Comparison of ENCODE assay signal across 1 cellular context in the genomic region with DNA sequence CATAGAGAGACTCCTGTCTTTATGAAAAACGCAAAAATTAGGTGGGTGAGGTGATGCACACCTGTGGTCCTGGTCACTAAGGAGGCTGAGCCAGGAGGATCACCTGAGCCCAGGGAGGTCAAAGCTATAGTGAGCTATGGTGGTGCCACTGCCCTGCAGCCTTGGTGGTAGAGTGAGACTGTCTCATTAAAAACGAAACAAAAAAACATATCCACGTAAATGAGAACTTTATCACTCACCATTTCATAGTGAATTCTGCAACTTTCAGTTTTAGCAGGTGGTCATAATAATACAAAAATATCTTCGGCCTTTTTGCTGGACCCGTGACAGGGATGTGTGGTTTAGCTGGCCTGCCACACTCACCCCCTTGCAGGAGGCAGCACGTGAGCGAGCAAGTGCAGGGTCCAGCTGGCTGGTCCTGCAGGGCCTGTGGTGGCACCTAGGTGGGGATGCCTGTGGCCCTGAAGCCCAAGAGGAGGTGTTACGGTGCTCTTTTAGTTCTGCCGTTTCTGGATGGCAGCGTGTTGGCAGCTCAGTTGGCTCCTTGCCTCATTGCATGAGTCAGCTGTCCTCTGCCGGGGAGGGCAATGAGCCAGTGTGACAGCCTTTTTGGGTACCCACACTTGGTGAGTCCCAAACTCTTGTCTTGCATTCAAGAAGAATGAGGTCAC.
TF ChIP-seq lines count a peak whose summit lies in the region.

No MANE protein-coding gene starts in this region.

TF ChIP-seq in GM23338, 12 proteins besides CTCF, POLR2A, EP300 and RAD21 (continued from another document):
- TF ChIP-seq, protein P1, sequence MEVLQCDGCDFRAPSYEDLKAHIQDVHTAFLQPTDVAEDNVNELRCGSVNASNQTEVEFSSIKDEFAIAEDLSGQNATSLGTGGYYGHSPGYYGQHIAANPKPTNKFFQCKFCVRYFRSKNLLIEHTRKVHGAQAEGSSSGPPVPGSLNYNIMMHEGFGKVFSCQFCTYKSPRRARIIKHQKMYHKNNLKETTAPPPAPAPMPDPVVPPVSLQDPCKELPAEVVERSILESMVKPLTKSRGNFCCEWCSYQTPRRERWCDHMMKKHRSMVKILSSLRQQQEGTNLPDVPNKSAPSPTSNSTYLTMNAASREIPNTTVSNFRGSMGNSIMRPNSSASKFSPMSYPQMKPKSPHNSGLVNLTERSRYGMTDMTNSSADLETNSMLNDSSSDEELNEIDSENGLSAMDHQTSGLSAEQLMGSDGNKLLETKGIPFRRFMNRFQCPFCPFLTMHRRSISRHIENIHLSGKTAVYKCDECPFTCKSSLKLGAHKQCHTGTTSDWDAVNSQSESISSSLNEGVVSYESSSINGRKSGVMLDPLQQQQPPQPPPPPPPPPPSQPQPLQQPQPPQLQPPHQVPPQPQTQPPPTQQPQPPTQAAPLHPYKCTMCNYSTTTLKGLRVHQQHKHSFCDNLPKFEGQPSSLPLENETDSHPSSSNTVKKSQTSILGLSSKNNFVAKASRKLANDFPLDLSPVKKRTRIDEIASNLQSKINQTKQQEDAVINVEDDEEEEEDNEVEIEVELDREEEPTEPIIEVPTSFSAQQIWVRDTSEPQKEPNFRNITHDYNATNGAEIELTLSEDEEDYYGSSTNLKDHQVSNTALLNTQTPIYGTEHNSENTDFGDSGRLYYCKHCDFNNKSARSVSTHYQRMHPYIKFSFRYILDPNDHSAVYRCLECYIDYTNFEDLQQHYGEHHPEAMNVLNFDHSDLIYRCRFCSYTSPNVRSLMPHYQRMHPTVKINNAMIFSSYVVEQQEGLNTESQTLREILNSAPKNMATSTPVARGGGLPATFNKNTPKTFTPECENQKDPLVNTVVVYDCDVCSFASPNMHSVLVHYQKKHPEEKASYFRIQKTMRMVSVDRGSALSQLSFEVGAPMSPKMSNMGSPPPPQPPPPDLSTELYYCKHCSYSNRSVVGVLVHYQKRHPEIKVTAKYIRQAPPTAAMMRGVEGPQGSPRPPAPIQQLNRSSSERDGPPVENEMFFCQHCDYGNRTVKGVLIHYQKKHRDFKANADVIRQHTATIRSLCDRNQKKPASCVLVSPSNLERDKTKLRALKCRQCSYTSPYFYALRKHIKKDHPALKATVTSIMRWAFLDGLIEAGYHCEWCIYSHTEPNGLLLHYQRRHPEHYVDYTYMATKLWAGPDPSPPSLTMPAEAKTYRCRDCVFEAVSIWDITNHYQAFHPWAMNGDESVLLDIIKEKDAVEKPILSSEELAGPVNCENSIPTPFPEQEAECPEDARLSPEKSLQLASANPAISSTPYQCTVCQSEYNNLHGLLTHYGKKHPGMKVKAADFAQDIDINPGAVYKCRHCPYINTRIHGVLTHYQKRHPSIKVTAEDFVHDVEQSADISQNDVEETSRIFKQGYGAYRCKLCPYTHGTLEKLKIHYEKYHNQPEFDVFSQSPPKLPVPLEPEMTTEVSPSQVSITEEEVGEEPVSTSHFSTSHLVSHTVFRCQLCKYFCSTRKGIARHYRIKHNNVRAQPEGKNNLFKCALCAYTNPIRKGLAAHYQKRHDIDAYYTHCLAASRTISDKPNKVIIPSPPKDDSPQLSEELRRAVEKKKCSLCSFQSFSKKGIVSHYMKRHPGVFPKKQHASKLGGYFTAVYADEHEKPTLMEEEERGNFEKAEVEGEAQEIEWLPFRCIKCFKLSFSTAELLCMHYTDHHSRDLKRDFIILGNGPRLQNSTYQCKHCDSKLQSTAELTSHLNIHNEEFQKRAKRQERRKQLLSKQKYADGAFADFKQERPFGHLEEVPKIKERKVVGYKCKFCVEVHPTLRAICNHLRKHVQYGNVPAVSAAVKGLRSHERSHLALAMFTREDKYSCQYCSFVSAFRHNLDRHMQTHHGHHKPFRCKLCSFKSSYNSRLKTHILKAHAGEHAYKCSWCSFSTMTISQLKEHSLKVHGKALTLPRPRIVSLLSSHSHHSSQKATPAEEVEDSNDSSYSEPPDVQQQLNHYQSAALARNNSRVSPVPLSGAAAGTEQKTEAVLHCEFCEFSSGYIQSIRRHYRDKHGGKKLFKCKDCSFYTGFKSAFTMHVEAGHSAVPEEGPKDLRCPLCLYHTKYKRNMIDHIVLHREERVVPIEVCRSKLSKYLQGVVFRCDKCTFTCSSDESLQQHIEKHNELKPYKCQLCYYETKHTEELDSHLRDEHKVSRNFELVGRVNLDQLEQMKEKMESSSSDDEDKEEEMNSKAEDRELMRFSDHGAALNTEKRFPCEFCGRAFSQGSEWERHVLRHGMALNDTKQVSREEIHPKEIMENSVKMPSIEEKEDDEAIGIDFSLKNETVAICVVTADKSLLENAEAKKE (CRISPR knock-in tag; IDR thresholded peaks at IDR 0.05), result no peak
- TF ChIP-seq, protein P2, sequence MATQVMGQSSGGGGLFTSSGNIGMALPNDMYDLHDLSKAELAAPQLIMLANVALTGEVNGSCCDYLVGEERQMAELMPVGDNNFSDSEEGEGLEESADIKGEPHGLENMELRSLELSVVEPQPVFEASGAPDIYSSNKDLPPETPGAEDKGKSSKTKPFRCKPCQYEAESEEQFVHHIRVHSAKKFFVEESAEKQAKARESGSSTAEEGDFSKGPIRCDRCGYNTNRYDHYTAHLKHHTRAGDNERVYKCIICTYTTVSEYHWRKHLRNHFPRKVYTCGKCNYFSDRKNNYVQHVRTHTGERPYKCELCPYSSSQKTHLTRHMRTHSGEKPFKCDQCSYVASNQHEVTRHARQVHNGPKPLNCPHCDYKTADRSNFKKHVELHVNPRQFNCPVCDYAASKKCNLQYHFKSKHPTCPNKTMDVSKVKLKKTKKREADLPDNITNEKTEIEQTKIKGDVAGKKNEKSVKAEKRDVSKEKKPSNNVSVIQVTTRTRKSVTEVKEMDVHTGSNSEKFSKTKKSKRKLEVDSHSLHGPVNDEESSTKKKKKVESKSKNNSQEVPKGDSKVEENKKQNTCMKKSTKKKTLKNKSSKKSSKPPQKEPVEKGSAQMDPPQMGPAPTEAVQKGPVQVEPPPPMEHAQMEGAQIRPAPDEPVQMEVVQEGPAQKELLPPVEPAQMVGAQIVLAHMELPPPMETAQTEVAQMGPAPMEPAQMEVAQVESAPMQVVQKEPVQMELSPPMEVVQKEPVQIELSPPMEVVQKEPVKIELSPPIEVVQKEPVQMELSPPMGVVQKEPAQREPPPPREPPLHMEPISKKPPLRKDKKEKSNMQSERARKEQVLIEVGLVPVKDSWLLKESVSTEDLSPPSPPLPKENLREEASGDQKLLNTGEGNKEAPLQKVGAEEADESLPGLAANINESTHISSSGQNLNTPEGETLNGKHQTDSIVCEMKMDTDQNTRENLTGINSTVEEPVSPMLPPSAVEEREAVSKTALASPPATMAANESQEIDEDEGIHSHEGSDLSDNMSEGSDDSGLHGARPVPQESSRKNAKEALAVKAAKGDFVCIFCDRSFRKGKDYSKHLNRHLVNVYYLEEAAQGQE (IDR thresholded peaks at IDR 0.05; ENCODE audit: unreplicated experiment), result no peak
